In the genomic region with DNA sequence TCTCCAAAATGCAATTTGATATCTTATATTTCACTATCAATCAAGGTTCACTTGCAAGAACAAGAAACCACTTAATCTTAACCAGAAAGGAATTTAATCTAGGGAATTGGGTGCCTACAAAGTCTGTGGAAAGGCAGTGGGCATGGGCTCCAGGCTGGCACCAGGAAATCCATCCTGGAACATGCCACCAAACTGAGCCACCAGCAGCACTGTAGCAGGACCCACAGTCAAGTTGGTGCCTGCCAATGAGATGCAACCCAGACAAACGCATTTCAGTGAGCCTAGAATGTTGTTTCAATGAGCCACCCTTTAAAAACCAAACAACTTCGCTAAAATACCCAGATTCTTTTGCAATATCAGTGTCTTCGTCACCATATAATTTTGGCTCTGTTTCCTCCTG, we compare ENCODE assay signal across 15 cellular contexts.
A peak's percentile ranks its signal among the peaks of the same experiment; 100 is the strongest.
DNase-seq lines count a peak whose midpoint lies in the region; ATAC-seq and TF ChIP-seq lines count a peak whose summit lies in the region.
"Had no signal": no experiment of that assay in that cellular context is flagged by ENCODE, and none has a peak within 500 bp of the region (broad histone marks: within the 10 kb centered on the region; RNA-seq: fewer than 3 reads in every experiment).

No MANE protein-coding gene starts in this region.

- no peak for DNase-seq in endodermal cell
- no peak for DNase-seq in right atrium auricular region (ENCODE audit: low spot score)
- DNase-seq in C1 segment of cervical spinal cord (lab: John Stamatoyannopoulos, UW), result no peak
- no peak for DNase-seq in middle frontal gyrus (ENCODE audit: extremely low spot score, low spot score)
- DNase-seq: Calu3; CD4-positive, alpha-beta T cell; DMS 273 treated with DMSO at 0.1 percent for 48 hours; GM23248; H7; IMR-90; KBM-7 had no signal

- WGBS in endodermal cell (ENCODE audit: insufficient coverage in 1 of 2, insufficient read length in 1 of 2), 2 experiments, result 99 to 100% methylated on average over 3 of the region's 3 CpGs

- TF ChIP-seq CTCF in DOHH2 (IDR thresholded peaks at IDR 0.05; ENCODE audit: low read depth, low read length, poor library complexity, severe bottlenecking), result no peak
- no peak for TF ChIP-seq CTCF in OCI-LY1 (IDR thresholded peaks at IDR 0.05; ENCODE audit: low read length)
- no peak for TF ChIP-seq CTCF in endodermal cell (conservative IDR thresholded peaks at IDR 0.05)
- TF ChIP-seq CTCF in right atrium auricular region (IDR thresholded peaks at IDR 0.05), result no peak

- H3K27me3 Mint-ChIP-seq in endodermal cell (ENCODE audit: insufficient read depth), result no peaks in the 10 kb centered on the region

- peak overlapping the region; percentile 48 for H3K27ac Mint-ChIP-seq in endodermal cell
- H3K27ac Mint-ChIP-seq: CD4-positive, alpha-beta T cell had no signal

- H3K9ac ChIP-seq in OCI-LY1 (ENCODE audit: low read length), result no peak overlapping the region
- H3K9ac ChIP-seq in endodermal cell (ENCODE audit: extremely low read depth, low read length, poor library complexity, severe bottlenecking), result no peak overlapping the region
- H3K9ac ChIP-seq: GM23248 had no signal

- H3F3A ChIP-seq in DOHH2 (ENCODE audit: control insufficient read depth, insufficient read depth) (peaks cover 12% of the 10 kb centered on the region), OCI-LY1 (ENCODE audit: insufficient read depth, low read length) (no peaks in the 10 kb centered on the region)

- H3K36me3 ChIP-seq in DOHH2 (ENCODE audit: control insufficient read depth, low read length), result peaks cover 2% of the 10 kb centered on the region; the same call in 1 of the 2 replicates
- H3K36me3 ChIP-seq in OCI-LY1 (ENCODE audit: insufficient read depth, low read length), result no peaks in the 10 kb centered on the region
- H3K36me3 ChIP-seq in endodermal cell (ENCODE audit: control insufficient read depth, insufficient read depth, low read length), result peaks cover 15% of the 10 kb centered on the region
- no peaks in the 10 kb centered on the region for H3K36me3 ChIP-seq in right atrium auricular region

- peaks cover 27% of the 10 kb centered on the region for H3K4me1 Mint-ChIP-seq in endodermal cell

- no peaks in the 10 kb centered on the region for H3K9me2 ChIP-seq in DOHH2 (replicated peaks; ENCODE audit: control insufficient read depth, low read length)
- H3K9me2 ChIP-seq in OCI-LY1 (ENCODE audit: low read depth, low read length), result no peaks in the 10 kb centered on the region

- no peak overlapping the region for H2AFZ ChIP-seq in OCI-LY1 (ENCODE audit: low read length)
- H2AFZ ChIP-seq: GM23248 had no signal

- no peaks in the 10 kb centered on the region for H4K20me1 ChIP-seq in DOHH2 (ENCODE audit: control insufficient read depth, insufficient read depth, low read depth, low read length)
- no peaks in the 10 kb centered on the region for H4K20me1 ChIP-seq in OCI-LY1 (ENCODE audit: insufficient read depth, low read length)

- H3K4me3 ChIP-seq in DOHH2 (ENCODE audit: low read length), result peak overlapping the region; percentile 68
- no peak overlapping the region for H3K4me3 ChIP-seq in OCI-LY1 (ENCODE audit: low read depth, low read length, poor library complexity, severe bottlenecking)
- H3K4me3 ChIP-seq in endodermal cell (ENCODE audit: low read length), result no peak overlapping the region
- no peak overlapping the region for H3K4me3 ChIP-seq in right atrium auricular region
- H3K4me3 ChIP-seq: A549, GM23248 had no signal

- peak overlapping the region; percentile 94 for H3K4me2 ChIP-seq in DOHH2 (ENCODE audit: low read length)
- no peak overlapping the region for H3K4me2 ChIP-seq in OCI-LY1 (ENCODE audit: low read length)
- H3K4me2 ChIP-seq: A549 had no signal

- H3K9me3 ChIP-seq in DOHH2 (ENCODE audit: control insufficient read depth, insufficient read depth, low read length) (no peaks in the 10 kb centered on the region), OCI-LY1 (ENCODE audit: low read length) (no peaks in the 10 kb centered on the region), endodermal cell (ENCODE audit: control insufficient read depth, low read length) (no peaks in the 10 kb centered on the region), right atrium auricular region (no peaks in the 10 kb centered on the region)
- H3K9me3 ChIP-seq: A549 had no signal

- no peak overlapping the region for H3K4me3 Mint-ChIP-seq in endodermal cell
- H3K4me3 Mint-ChIP-seq: CD4-positive, alpha-beta T cell had no signal

- H3K27me3 ChIP-seq in DOHH2 (ENCODE audit: control insufficient read depth, low read length), result no peaks in the 10 kb centered on the region
- H3K27me3 ChIP-seq in OCI-LY1 (ENCODE audit: insufficient read depth, low read length), result no peaks in the 10 kb centered on the region
- H3K27me3 ChIP-seq in endodermal cell (ENCODE audit: control insufficient read depth, insufficient read depth, low read length, poor library complexity, severe bottlenecking), result no peaks in the 10 kb centered on the region
- H3K27me3 ChIP-seq in right atrium auricular region, result no peaks in the 10 kb centered on the region

- H3K9me3 Mint-ChIP-seq in endodermal cell, result no peaks in the 10 kb centered on the region
- H3K9me3 Mint-ChIP-seq: CD4-positive, alpha-beta T cell had no signal

- ATAC-seq in HG03108 (IDR thresholded peaks at IDR 0.05; ENCODE audit: unreplicated experiment), result no peak
- ATAC-seq: A549 had no signal

- H3K4me1 ChIP-seq in DOHH2 (ENCODE audit: control insufficient read depth, low read length) (peaks cover 60% of the 10 kb centered on the region), OCI-LY1 (ENCODE audit: insufficient read depth, low read length, severe bottlenecking) (peaks cover 26% of the 10 kb centered on the region), endodermal cell (ENCODE audit: control insufficient read depth, insufficient read depth, low read length) (peaks cover 3% of the 10 kb centered on the region), right atrium auricular region (peaks cover 0 to 14% of the 10 kb centered on the region in 2 donors)
- H3K4me1 ChIP-seq: A549 had no signal

- H3K79me2 ChIP-seq in DOHH2 (ENCODE audit: control insufficient read depth, low read length), result no peaks in the 10 kb centered on the region
- no peaks in the 10 kb centered on the region for H3K79me2 ChIP-seq in OCI-LY1 (ENCODE audit: insufficient read depth, low read length)

- H3K27ac ChIP-seq in DOHH2 (ENCODE audit: low read depth, low read length) (peak overlapping the region; percentile 88), OCI-LY1 (ENCODE audit: low read depth, low read length, poor library complexity, severe bottlenecking) (peak overlapping the region; percentile 40), endodermal cell (ENCODE audit: low read depth, low read length) (no peak overlapping the region), right atrium auricular region (peak overlapping the region; percentile 64 to 76)
- H3K27ac ChIP-seq: A549, GM23248 had no signal

- H3K36me3 Mint-ChIP-seq in endodermal cell (ENCODE audit: low read depth), result peaks cover 5% of the 10 kb centered on the region
